In genomic region chr10:100041620-100042019, GRCh38 we compare ENCODE assay signal across 27 cellular contexts. TPM values are rescaled to one million over a fixed set of nuclear protein-coding genes. Genes with fewer than 3 reads are reported as not detected.
"Had no signal": no experiment of that assay in that cellular context is flagged by ENCODE, and none has a peak within 500 bp of the region (broad histone marks: within the 10 kb centered on the region; RNA-seq: fewer than 3 reads in every experiment).

No MANE protein-coding gene starts in this region.

- DNase-seq: activated CD4-positive, alpha-beta T cell treated with anti-CD3 and anti-CD28 coated beads for 4 hours; activated CD4-positive, alpha-beta T cell treated with anti-CD3 and anti-CD28 coated beads, Interleukin-2, amount 50 U/mL, for 4 hours; activated naive CD4-positive, alpha-beta T cell; activated T-cell treated with anti-CD3 and anti-CD28 coated beads for 4 hours; activated T-cell treated with anti-CD3 and anti-CD28 coated beads, Interleukin-2, amount 50 U/mL, for 72 hours; dermis blood vessel endothelial cell; effector CD4-positive, alpha-beta T cell; esophagus squamous epithelium; gastrocnemius medialis; glutamatergic neuron; islet precursor cell; left ventricle myocardium inferior; naive B cell; nephron progenitor cell; ovary; psoas muscle; stimulated activated CD4-positive, alpha-beta T cell treated with anti-CD3 and anti-CD28 coated beads, Interleukin-15, amount 100 ng/mL, for 24 hours; stimulated activated CD4-positive, alpha-beta T cell treated with anti-CD3 and anti-CD28 coated beads, Interleukin-2, amount 100 ng/mL, for 24 hours; stimulated activated naive B cell treated with anti-CD40 and anti-IgM and Interleukin-4, amounts not matched to agents 10 μg/mL and 1 μg/mL and 100 μg/mL, for 72 hours had no signal

- H3K9me3 ChIP-seq: esophagus squamous epithelium, gastrocnemius medialis, left ventricle myocardium inferior, ovary, psoas muscle, right atrium auricular region, suprapubic skin, tibial nerve had no signal

- H3K27me3 ChIP-seq: esophagus squamous epithelium, gastrocnemius medialis, ovary, right atrium auricular region, suprapubic skin, tibial nerve had no signal

- H3K9me3 Mint-ChIP-seq: activated naive CD4-positive, alpha-beta T cell treated with anti-CD3 and anti-CD28 coated beads, Interleukin-2, amount 50 U/mL, for 72 hours; activated T-cell treated with anti-CD3 and anti-CD28 coated beads, Interleukin-2, amount 50 U/mL, for 72 hours; central memory CD8-positive, alpha-beta T cell; nephron progenitor cell; stimulated activated naive B cell treated with anti-CD40 and anti-IgM and Interleukin-4, amounts not matched to agents 10 μg/mL and 1 μg/mL and 100 μg/mL, for 72 hours had no signal

- H3K4me1 Mint-ChIP-seq: central memory CD8-positive, alpha-beta T cell had no signal

- H3K36me3 Mint-ChIP-seq: activated naive CD4-positive, alpha-beta T cell treated with anti-CD3 and anti-CD28 coated beads, Interleukin-2, amount 50 U/mL, for 72 hours; naive B cell; stimulated activated naive B cell treated with anti-CD40 and anti-IgM and Interleukin-4, amounts not matched to agents 10 μg/mL and 1 μg/mL and 100 μg/mL, for 72 hours had no signal

- H3K36me3 ChIP-seq: esophagus squamous epithelium, gastrocnemius medialis, left ventricle myocardium inferior, ovary, right atrium auricular region, suprapubic skin, tibial nerve had no signal

- ATAC-seq: activated naive CD4-positive, alpha-beta T cell treated with anti-CD3 and anti-CD28 coated beads, Interleukin-2, amount 50 U/mL, for 72 hours; activated T-cell treated with anti-CD3 and anti-CD28 coated beads, Interleukin-2, amount 50 U/mL, for 72 hours; gastrocnemius medialis; psoas muscle; stimulated activated naive B cell treated with anti-CD40 and anti-IgM and Interleukin-4, amounts not matched to agents 10 μg/mL and 1 μg/mL and 100 μg/mL, for 72 hours had no signal

- H3K27ac ChIP-seq: gastrocnemius medialis, ovary, psoas muscle, right atrium auricular region, suprapubic skin, tibial nerve had no signal

- H3K4me3 ChIP-seq: esophagus squamous epithelium, gastrocnemius medialis, left ventricle myocardium inferior, lung, ovary, psoas muscle, right atrium auricular region, suprapubic skin, tibial nerve had no signal

- H3K4me3 Mint-ChIP-seq: activated T-cell treated with anti-CD3 and anti-CD28 coated beads, Interleukin-2, amount 50 U/mL, for 72 hours; central memory CD8-positive, alpha-beta T cell; nephron progenitor cell; stimulated activated naive B cell treated with anti-CD40 and anti-IgM and Interleukin-4, amounts not matched to agents 10 μg/mL and 1 μg/mL and 100 μg/mL, for 72 hours had no signal

- H3K27ac Mint-ChIP-seq: activated naive CD4-positive, alpha-beta T cell treated with anti-CD3 and anti-CD28 coated beads, Interleukin-2, amount 50 U/mL, for 72 hours; nephron progenitor cell; stimulated activated naive B cell treated with anti-CD40 and anti-IgM and Interleukin-4, amounts not matched to agents 10 μg/mL and 1 μg/mL and 100 μg/mL, for 72 hours had no signal

RNA-seq across cellular contexts. Expression of gene CPN1, which starts 40.0 kb away (rescaled TPM):
- total RNA-seq: activated naive CD4-positive, alpha-beta T cell treated with anti-CD3 and anti-CD28 coated beads, Interleukin-2, amount 50 U/mL, for 72 hours; activated T-cell treated with anti-CD3 and anti-CD28 coated beads, Interleukin-2, amount 50 U/mL, for 72 hours; bronchial epithelial cell; dermis blood vessel endothelial cell; esophagus squamous epithelium; left ventricle myocardium inferior; lung; mucosa of gallbladder; ovary; psoas muscle; right atrium auricular region; suprapubic skin; tibial nerve had no signal
- polyA plus RNA-seq: lung, ovary, psoas muscle had no signal
